Comparison of ENCODE assay signal across 8 cellular contexts in the genomic region with DNA sequence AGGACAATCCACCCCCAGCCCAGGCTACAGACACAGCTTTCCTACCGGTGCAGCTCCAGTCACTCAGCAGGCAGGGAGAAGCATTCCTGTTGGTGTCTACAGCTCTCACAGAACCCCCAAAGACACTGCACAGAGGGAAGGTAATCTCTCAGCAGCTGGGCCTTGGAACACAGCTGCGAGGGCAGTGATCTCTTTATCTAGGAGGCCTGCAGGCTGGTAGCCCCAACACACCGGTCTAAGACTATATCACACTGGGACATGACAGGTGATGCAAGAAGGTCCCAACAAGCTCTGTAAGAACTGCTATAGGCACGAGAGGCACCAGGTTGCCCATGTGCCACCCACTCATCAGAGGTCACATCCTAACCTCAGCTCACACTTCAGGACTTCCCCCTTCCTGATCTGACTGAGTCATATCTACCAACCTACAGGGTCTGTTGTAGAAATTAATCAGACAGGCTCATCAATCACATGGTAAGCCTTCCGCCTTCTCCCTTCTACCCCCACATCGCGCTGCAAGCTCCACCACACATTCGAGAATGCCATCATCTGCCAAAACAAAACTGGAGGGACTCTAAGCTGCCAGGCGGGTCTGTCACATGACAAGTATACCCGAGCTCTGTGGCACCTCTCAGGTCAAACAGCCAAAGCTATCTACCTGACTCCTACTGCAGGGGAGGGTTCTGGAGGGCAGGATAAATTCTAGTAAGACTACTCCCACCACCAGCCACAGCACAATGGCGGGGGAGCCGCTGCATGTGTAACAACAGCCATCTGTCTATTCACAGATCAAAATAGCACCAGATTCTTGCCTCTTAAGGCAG. TPM values are rescaled to one million over a fixed set of nuclear protein-coding genes. Genes with fewer than 3 reads are reported as not detected.
DNase-seq lines count a peak whose midpoint lies in the region; ATAC-seq and TF ChIP-seq lines count a peak whose summit lies in the region.

No MANE protein-coding gene starts in this region.

- peaks cover 8 to 99% (median 91%) of the 10 kb centered on the region in 12 donors for H3K4me1 ChIP-seq in heart left ventricle

- DNase-seq in NK-92 treated with Interleukin-12 subunit alpha and Interleukin-12 subunit beta, amount 100 ng/mL, for 24 hours (lab: John Stamatoyannopoulos, UW) = peak; percentile 62
- DNase-seq in activated T-cell treated with anti-CD3 and anti-CD28 coated beads, Interleukin-2, amount 50 U/mL, for 1 hour = peak; percentile 73
- peak in 1 of 5 donors; percentile 47 for DNase-seq in heart left ventricle
- peak; percentile 80 for DNase-seq in stimulated activated CD4-positive, alpha-beta T cell treated with anti-CD3 and anti-CD28 coated beads, Interleukin-2, amount 100 ng/mL, for 4 hours (ENCODE audit: low read depth)
- no peak for DNase-seq in AG08396 (ENCODE audit: low spot score)
- DNase-seq in MG63 = no peak

- H3K9me3 ChIP-seq in heart left ventricle = no peaks in the 10 kb centered on the region
- no peaks in the 10 kb centered on the region for H3K9me3 ChIP-seq in MG63

- ATAC-seq in GM18498 (IDR thresholded peaks at IDR 0.05; ENCODE audit: unreplicated experiment) (peak; percentile 68), HG02763 (IDR thresholded peaks at IDR 0.05; ENCODE audit: unreplicated experiment) (peak; percentile 52), heart left ventricle (peak in 3 of 4 donors; percentile 14 to 38 (median 18))

- H3K27me3 ChIP-seq in heart left ventricle (no peaks in the 10 kb centered on the region), MG63 (no peaks in the 10 kb centered on the region)

- H3K4me3 ChIP-seq in heart left ventricle (peak overlapping the region in 1 of 12 donors; percentile 33), MG63 (no peak overlapping the region)

- H3K27ac ChIP-seq in heart left ventricle = peak overlapping the region; percentile 3 to 93 (median 80)

- H3K36me3 ChIP-seq in heart left ventricle (no peaks in the 10 kb centered on the region), MG63 (no peaks in the 10 kb centered on the region)

- TF ChIP-seq CTCF in heart left ventricle (IDR thresholded peaks at IDR 0.05) = no peak

- intact Hi-C loops in heart left ventricle (cut with DNase I) = no loop called here

- TF ChIP-seq POLR2A in heart left ventricle (IDR thresholded peaks at IDR 0.05) = no peak

- WGBS in heart left ventricle, 4 donors = 45 to 59% (median 54%) methylated on average over 12 of the region's 12 CpGs

RNA-seq across cellular contexts. Expression of gene FAM53B, which starts 26.1 kb away (rescaled TPM):
- 10 to 100 TPM; 30.2 to 57.7 (median 36.3) TPM for total RNA-seq in heart left ventricle
- polyA plus RNA-seq in heart left ventricle = 10 to 100 TPM; 23.7 to 25.6 TPM
- 14.4 and 15.8 TPM in 2 replicates for total RNA-seq in MG63 (2014; rRNA removed; shearing (Covaris generic); ENCODE audit: low replicate concordance)

Comparison
In these comparisons a context has a peak if more than half of its experiments do, and no peak if none do; other contexts are left out.
1. ATAC-seq: peak in every context shown above with its lines; median percentile 68 in GM18498; 52 in HG02763; 18 in heart left ventricle.
2. DNase-seq: peak in NK-92 treated with Interleukin-12 subunit alpha and Interleukin-12 subunit beta, amount 100 ng/mL, for 24 hours (single experiment), activated T-cell treated with anti-CD3 and anti-CD28 coated beads, Interleukin-2, amount 50 U/mL, for 1 hour (single experiment) and stimulated activated CD4-positive, alpha-beta T cell treated with anti-CD3 and anti-CD28 coated beads, Interleukin-2, amount 100 ng/mL, for 4 hours (single experiment); none in AG08396 (single experiment) and MG63 (single experiment).